Comparison of ENCODE assay signal across 8 cellular contexts in the genomic region with DNA sequence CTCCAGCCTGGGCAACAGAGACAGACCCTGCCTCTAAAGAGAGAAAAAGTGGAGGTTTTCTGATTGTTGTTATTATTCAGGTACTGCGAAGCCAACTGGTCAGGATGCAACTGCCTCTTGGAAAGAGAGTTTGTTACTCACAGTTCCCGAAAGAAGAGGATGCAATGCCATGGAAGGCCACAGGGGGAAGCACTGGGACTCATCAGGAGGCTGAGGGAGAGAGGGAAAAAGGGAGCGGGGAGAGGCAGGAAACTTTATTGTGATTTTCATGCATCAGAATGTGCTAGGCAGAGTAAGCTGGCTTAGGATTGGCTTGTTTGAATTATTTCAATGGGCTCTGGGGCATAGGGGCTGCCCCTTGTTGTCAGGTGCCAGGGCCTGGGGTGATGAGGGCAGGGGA. TPM values are rescaled to one million over a fixed set of nuclear protein-coding genes. Genes with fewer than 3 reads are reported as not detected.
DNase-seq lines count a peak whose midpoint lies in the region; TF ChIP-seq lines count a peak whose summit lies in the region.

No MANE protein-coding gene starts in this region.

- no peaks in the 10 kb centered on the region for H3K9me2 ChIP-seq in DOHH2 (replicated peaks; ENCODE audit: control insufficient read depth, low read length)

- WGBS in suprapubic skin = 96% methylated on average over 3 of the region's 3 CpGs

- H3K9me3 ChIP-seq in DOHH2 (ENCODE audit: control insufficient read depth, insufficient read depth, low read length) = peaks cover 7% of the 10 kb centered on the region; the same call in 1 of the 2 replicates
- H3K9me3 ChIP-seq in suprapubic skin = no peaks in the 10 kb centered on the region

- TF ChIP-seq POLR2A in suprapubic skin (IDR thresholded peaks at IDR 0.05) = no peak

- 0 out of 2 replicates have a peak, but pooled peaks cover 3% of the 10 kb centered on the region for H4K20me1 ChIP-seq in DOHH2 (ENCODE audit: control insufficient read depth, insufficient read depth, low read depth, low read length)

- DNase-seq in HK-2 (ENCODE audit: unreplicated experiment) (peak; percentile 32), astrocyte of the spinal cord (ENCODE audit: low read depth, low spot score) (peak; percentile 39), myocyte (ENCODE audit: low read depth) (peak; percentile 33), NCI-H2107 treated with DMSO at 0.1 percent for 48 hours (lab: John Stamatoyannopoulos, UW; ENCODE audit: unreplicated experiment) (no peak), suprapubic skin (ENCODE audit: low spot score in 2 of 2) (no peak), GM19238 (ENCODE audit: insufficient read length, low spot score) (no peak), NCI-H1105 treated with DMSO at 0.1 percent for 48 hours (lab: John Stamatoyannopoulos, UW) (no peak)

- H3K27ac ChIP-seq in DOHH2 (ENCODE audit: low read depth, low read length) (no peak overlapping the region), suprapubic skin (no peak overlapping the region)

- H3K79me2 ChIP-seq in DOHH2 (ENCODE audit: control insufficient read depth, low read length) = peaks cover 96% of the 10 kb centered on the region

- H3K27me3 ChIP-seq in DOHH2 (ENCODE audit: control insufficient read depth, low read length) (no peaks in the 10 kb centered on the region), suprapubic skin (no peaks in the 10 kb centered on the region)

- peak; percentile 72 for TF ChIP-seq CTCF in DOHH2 (IDR thresholded peaks at IDR 0.05; ENCODE audit: low read depth, low read length, poor library complexity, severe bottlenecking)
- TF ChIP-seq CTCF in astrocyte of the spinal cord (IDR thresholded peaks at IDR 0.05; ENCODE audit: low read depth, low read length) = peak; percentile 75
- peak in 1 of 2 donors; percentile 36 for TF ChIP-seq CTCF in suprapubic skin (IDR thresholded peaks at IDR 0.05)

- no peak for TF ChIP-seq EP300 in suprapubic skin (IDR thresholded peaks at IDR 0.05)

- in situ Hi-C loops in astrocyte of the spinal cord (cut with HindIII; ENCODE audit: low sequenced_read_pairs) = no loop called here

- H3K4me1 ChIP-seq in DOHH2 (ENCODE audit: control insufficient read depth, low read length) = peaks cover 58% of the 10 kb centered on the region
- H3K4me1 ChIP-seq in suprapubic skin = peaks cover 14% of the 10 kb centered on the region

- H3K36me3 ChIP-seq in DOHH2 (ENCODE audit: control insufficient read depth, low read length) (peaks cover 75% of the 10 kb centered on the region), suprapubic skin (peaks cover 33% of the 10 kb centered on the region)

- H3K4me3 ChIP-seq in DOHH2 (ENCODE audit: low read length) (no peak overlapping the region), astrocyte of the spinal cord (ENCODE audit: low read depth, low read length) (no peak overlapping the region), suprapubic skin (no peak overlapping the region)

- H3F3A ChIP-seq in DOHH2 (ENCODE audit: control insufficient read depth, insufficient read depth) = no peaks in the 10 kb centered on the region; the same call in 1 of the 2 replicates

- 0 out of 2 replicates have a peak overlapping the region, but pooled peaks have one; percentile 15 for H3K4me2 ChIP-seq in DOHH2 (ENCODE audit: low read length)

RNA-seq across cellular contexts. Expression of a gene that starts 27.6 kb away (rescaled TPM):
- total RNA-seq in myocyte = 35.8 and 43.4 TPM in 2 replicates
- 51.2 TPM for polyA plus RNA-seq in myocyte (2012)
- total RNA-seq in suprapubic skin = 10 to 100 TPM; 43.6 to 99.9 (median 69.5) TPM

RNA-seq across cellular contexts. Expression of a gene that starts 27.9 kb away (rescaled TPM):
- total RNA-seq in myocyte (3.3 and 5.4 TPM in 2 replicates), suprapubic skin (1 to 10 TPM; 2.4 to 4.1 (median 3.0) TPM)
- polyA plus RNA-seq in myocyte (2012) = 5.0 TPM

Comparison
In these comparisons a context has a peak if more than half of its experiments do, and no peak if none do; other contexts are left out.
1. DNase-seq: peak in HK-2 (single experiment), astrocyte of the spinal cord (single experiment) and myocyte (single experiment); none in NCI-H2107 treated with DMSO at 0.1 percent for 48 hours (single experiment), suprapubic skin (0 of 2), GM19238 (single experiment) and NCI-H1105 treated with DMSO at 0.1 percent for 48 hours (single experiment).